Comparison of ENCODE assay signal across 14 cellular contexts in genomic region chr5:93163010-93163663, GRCh38.
DNase-seq lines count a peak whose midpoint lies in the region; ATAC-seq, FAIRE-seq and TF ChIP-seq lines count a peak whose summit lies in the region.
"Had no signal": no experiment of that assay in that cellular context is flagged by ENCODE, and none has a peak within 500 bp of the region (broad histone marks: within the 10 kb centered on the region; RNA-seq: fewer than 3 reads in every experiment).

No MANE protein-coding gene starts in this region.

- TF ChIP-seq POLR2A in right lobe of liver (IDR thresholded peaks at IDR 0.05), result no peak

- no peak overlapping the region for H2AFZ ChIP-seq in ACC112 (ENCODE audit: low read length, unreplicated experiment)

- H3K9me3 ChIP-seq in right lobe of liver, result no peaks in the 10 kb centered on the region

- DNase-seq in HT1080 (ENCODE audit: low read depth), result peak; percentile 91
- peak; percentile 92 for DNase-seq in bronchial epithelial cell (ENCODE audit: low read depth)
- DNase-seq in right lobe of liver, result no peak
- DNase-seq in activated CD4-positive, alpha-beta T cell treated with anti-CD3 and anti-CD28 coated beads for 4 hours, result no peak
- no peak for DNase-seq in stimulated activated CD4-positive, alpha-beta T cell treated with anti-CD3 and anti-CD28 coated beads, Interleukin-12 subunit alpha, Interleukin-12 subunit beta, amount 100 ng/mL, for 4 hours
- DNase-seq in hippocampal formation (lab: John Stamatoyannopoulos, UW), result no peak
- DNase-seq: activated CD4-positive, alpha-beta T cell treated with anti-CD3 and anti-CD28 coated beads for 48 hours; NCI-H1048; RPMI8226 had no signal

- FAIRE-seq in bronchial epithelial cell (lab: Jason Lieb, UNC), result no peak
- FAIRE-seq: GM12892 had no signal

- intact Hi-C loops in right lobe of liver (cut with DNase I), result no loop called here

- peaks cover 16% of the 10 kb centered on the region for H3K79me2 ChIP-seq in ACC112 (ENCODE audit: control insufficient read depth, insufficient read depth, low read length, unreplicated experiment)

- peak in 2 of 4 donors; percentile 57 to 73 for ATAC-seq in right lobe of liver
- ATAC-seq in HG02610 (IDR thresholded peaks at IDR 0.05; ENCODE audit: unreplicated experiment), result no peak
- ATAC-seq: natural killer cell treated with Interleukin-12 subunit alpha and Interleukin-12 subunit beta and Interleukin-15 and Interleukin-18, amount 100 ng/mL, for 72 hours had no signal

- peak overlapping the region; percentile 94 for H3K27ac ChIP-seq in ACC112 (ENCODE audit: low read depth, low read length)
- H3K27ac ChIP-seq in right lobe of liver, result peak overlapping the region in 2 of 3 donors; percentile 40 to 72

- H3K36me3 ChIP-seq in ACC112 (ENCODE audit: insufficient read depth, low read length) (no peaks in the 10 kb centered on the region), bronchial epithelial cell (ENCODE audit: control insufficient read depth, insufficient read depth, low read length) (no peaks in the 10 kb centered on the region), right lobe of liver (no peaks in the 10 kb centered on the region)
- H3K36me3 ChIP-seq: heart left ventricle had no signal

- H3K4me3 ChIP-seq in ACC112 (ENCODE audit: low read depth, low read length), result peak overlapping the region; percentile 61
- H3K4me3 ChIP-seq in bronchial epithelial cell (ENCODE audit: low read depth, low read length), result no peak overlapping the region
- no peak overlapping the region for H3K4me3 ChIP-seq in right lobe of liver
- H3K4me3 ChIP-seq: heart left ventricle had no signal

- H3K4me1 ChIP-seq in ACC112 (ENCODE audit: control insufficient read depth, insufficient read depth, low read length, unreplicated experiment), result peaks cover 52% of the 10 kb centered on the region
- H3K4me1 ChIP-seq in right lobe of liver, result no peaks in the 10 kb centered on the region

- TF ChIP-seq CTCF in bronchial epithelial cell (IDR thresholded peaks at IDR 0.05; ENCODE audit: insufficient read depth, low read length, severe bottlenecking) (no peak), right lobe of liver (IDR thresholded peaks at IDR 0.05) (no peak)

- H3K27me3 ChIP-seq in ACC112 (ENCODE audit: insufficient read depth, low read length), result no peaks in the 10 kb centered on the region
- H3K27me3 ChIP-seq in bronchial epithelial cell (ENCODE audit: control insufficient read depth, insufficient read depth, low read length), result no peaks in the 10 kb centered on the region
- H3K27me3 ChIP-seq in right lobe of liver, result no peaks in the 10 kb centered on the region
- H3K27me3 ChIP-seq: heart left ventricle had no signal

Comparison
In these comparisons a context has a peak if more than half of its experiments do, and no peak if none do; other contexts are left out.
1. DNase-seq: peak in HT1080 (single experiment) and bronchial epithelial cell (single experiment); none in right lobe of liver (0 of 3), activated CD4-positive, alpha-beta T cell treated with anti-CD3 and anti-CD28 coated beads for 4 hours (0 of 2), stimulated activated CD4-positive, alpha-beta T cell treated with anti-CD3 and anti-CD28 coated beads, Interleukin-12 subunit alpha, Interleukin-12 subunit beta, amount 100 ng/mL, for 4 hours (single experiment) and hippocampal formation (0 of 2).